Comparison of ENCODE assay signal across 1 cellular context in the genomic region with DNA sequence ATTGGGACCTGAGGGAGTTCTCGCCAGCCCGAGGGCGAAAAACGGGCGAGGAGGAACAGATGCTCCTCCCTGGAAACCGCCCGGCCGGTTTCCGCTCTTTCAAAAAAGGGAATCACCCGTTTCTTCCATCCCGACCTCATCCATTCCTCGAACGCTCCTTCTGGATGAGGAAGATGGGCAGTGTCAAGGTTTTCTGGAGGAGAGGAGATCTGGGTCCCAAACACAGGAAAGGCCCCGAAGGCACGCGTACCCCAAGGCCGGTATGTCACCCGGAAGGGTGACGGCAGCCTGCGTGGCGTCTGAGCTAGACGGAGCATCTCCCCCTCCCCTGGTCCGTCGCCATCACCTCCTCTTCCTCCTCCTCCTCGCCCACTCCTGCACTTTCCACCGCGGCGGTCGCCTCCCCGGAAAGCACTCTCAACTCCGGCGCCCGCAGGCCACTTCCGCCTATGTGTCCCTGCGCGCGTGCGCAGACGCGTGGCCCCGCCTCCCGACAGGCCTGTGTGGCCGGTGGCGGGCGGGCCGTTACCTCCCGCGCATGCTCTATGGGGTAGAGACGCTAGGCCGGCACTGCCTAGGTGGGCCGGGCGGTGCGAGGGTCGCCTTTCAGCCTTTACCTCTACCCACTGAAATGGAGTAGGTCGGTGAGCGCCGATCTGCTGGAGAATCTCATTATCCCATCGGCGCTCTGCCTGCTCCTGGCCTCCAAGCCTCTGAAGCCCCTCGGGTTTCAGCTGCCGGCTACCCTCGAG.
A peak's percentile ranks its signal among the peaks of the same experiment; 100 is the strongest.
TF ChIP-seq lines count a peak whose summit lies in the region.

A gene (minus strand): TSS at position 453 of the 752 bp plus-strand sequence.

TF ChIP-seq in HEK293, 187 proteins besides CTCF, POLR2A, EP300 and RAD21 (continued from another document):
- no peak for TF ChIP-seq MZF1 (tag by site-specific recombination; IDR thresholded peaks at IDR 0.05; ENCODE audit: borderline replicate concordance)
- peak; percentile 54; the same call in 1 of the 2 replicates for TF ChIP-seq YY2 (tag by site-specific recombination; IDR thresholded peaks at IDR 0.05)
- peak; percentile 45 for TF ChIP-seq GLIS2 (tag by site-specific recombination; IDR thresholded peaks at IDR 0.05)
- TF ChIP-seq SCRT1 (tag by site-specific recombination; IDR thresholded peaks at IDR 0.05; ENCODE audit: borderline replicate concordance) = no peak
- TF ChIP-seq ZNF423 (tag by site-specific recombination; IDR thresholded peaks at IDR 0.05) = no peak
- TF ChIP-seq GLIS1 (tag by site-specific recombination; IDR thresholded peaks at IDR 0.05) = no peak
- peak; percentile 55; the same call in 1 of the 2 replicates for TF ChIP-seq ZNF501 (tag by site-specific recombination; IDR thresholded peaks at IDR 0.05)
- TF ChIP-seq PRDM1 (tag by site-specific recombination; IDR thresholded peaks at IDR 0.05) = peak; percentile 73
- TF ChIP-seq ZNF510 (tag by site-specific recombination; IDR thresholded peaks at IDR 0.05; ENCODE audit: insufficient replicate concordance) = no peak
- TF ChIP-seq ZNF837 (tag by site-specific recombination; IDR thresholded peaks at IDR 0.05) = no peak
- no peak for TF ChIP-seq ZNF404 (tag by site-specific recombination; IDR thresholded peaks at IDR 0.05)
- peak; percentile 96 for TF ChIP-seq ZFHX2 (tag by site-specific recombination; conservative IDR thresholded peaks at IDR 0.05)
- no peak for TF ChIP-seq RBAK (tag by site-specific recombination; IDR thresholded peaks at IDR 0.05)
- no peak for TF ChIP-seq ZNF302 (tag by site-specific recombination; IDR thresholded peaks at IDR 0.05; ENCODE audit: low read depth)
- TF ChIP-seq ZBTB8A (tag by site-specific recombination; IDR thresholded peaks at IDR 0.05) = peak; percentile 77
- TF ChIP-seq ZEB2 (tag by site-specific recombination; IDR thresholded peaks at IDR 0.05) = peak; percentile 57
- no peak for TF ChIP-seq KLF1 (tag by site-specific recombination; IDR thresholded peaks at IDR 0.05)
- TF ChIP-seq, protein P1, sequence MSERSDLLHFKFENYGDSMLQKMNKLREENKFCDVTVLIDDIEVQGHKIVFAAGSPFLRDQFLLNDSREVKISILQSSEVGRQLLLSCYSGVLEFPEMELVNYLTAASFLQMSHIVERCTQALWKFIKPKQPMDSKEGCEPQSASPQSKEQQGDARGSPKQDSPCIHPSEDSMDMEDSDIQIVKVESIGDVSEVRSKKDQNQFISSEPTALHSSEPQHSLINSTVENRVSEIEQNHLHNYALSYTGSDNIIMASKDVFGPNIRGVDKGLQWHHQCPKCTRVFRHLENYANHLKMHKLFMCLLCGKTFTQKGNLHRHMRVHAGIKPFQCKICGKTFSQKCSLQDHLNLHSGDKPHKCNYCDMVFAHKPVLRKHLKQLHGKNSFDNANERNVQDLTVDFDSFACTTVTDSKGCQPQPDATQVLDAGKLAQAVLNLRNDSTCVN (tag by site-specific recombination; optimal IDR thresholded peaks at IDR 0.05) = peak; percentile 64
- no peak for TF ChIP-seq ZNF514 (tag by site-specific recombination; IDR thresholded peaks at IDR 0.05)
- TF ChIP-seq ZIC2 (tag by site-specific recombination; IDR thresholded peaks at IDR 0.05) = no peak
- TF ChIP-seq, protein P2, sequence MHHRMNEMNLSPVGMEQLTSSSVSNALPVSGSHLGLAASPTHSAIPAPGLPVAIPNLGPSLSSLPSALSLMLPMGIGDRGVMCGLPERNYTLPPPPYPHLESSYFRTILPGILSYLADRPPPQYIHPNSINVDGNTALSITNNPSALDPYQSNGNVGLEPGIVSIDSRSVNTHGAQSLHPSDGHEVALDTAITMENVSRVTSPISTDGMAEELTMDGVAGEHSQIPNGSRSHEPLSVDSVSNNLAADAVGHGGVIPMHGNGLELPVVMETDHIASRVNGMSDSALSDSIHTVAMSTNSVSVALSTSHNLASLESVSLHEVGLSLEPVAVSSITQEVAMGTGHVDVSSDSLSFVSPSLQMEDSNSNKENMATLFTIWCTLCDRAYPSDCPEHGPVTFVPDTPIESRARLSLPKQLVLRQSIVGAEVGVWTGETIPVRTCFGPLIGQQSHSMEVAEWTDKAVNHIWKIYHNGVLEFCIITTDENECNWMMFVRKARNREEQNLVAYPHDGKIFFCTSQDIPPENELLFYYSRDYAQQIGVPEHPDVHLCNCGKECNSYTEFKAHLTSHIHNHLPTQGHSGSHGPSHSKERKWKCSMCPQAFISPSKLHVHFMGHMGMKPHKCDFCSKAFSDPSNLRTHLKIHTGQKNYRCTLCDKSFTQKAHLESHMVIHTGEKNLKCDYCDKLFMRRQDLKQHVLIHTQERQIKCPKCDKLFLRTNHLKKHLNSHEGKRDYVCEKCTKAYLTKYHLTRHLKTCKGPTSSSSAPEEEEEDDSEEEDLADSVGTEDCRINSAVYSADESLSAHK (tag by site-specific recombination; IDR thresholded peaks at IDR 0.05) = peak; percentile 88
- TF ChIP-seq, protein P3, sequence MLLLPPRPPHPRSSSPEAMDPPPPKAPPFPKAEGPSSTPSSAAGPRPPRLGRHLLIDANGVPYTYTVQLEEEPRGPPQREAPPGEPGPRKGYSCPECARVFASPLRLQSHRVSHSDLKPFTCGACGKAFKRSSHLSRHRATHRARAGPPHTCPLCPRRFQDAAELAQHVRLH (tag by site-specific recombination; IDR thresholded peaks at IDR 0.05) = no peak
- no peak for TF ChIP-seq ZNF664 (tag by site-specific recombination; IDR thresholded peaks at IDR 0.05)
- no peak for TF ChIP-seq ZNF175 (tag by site-specific recombination; IDR thresholded peaks at IDR 0.05)
- TF ChIP-seq, protein P4, sequence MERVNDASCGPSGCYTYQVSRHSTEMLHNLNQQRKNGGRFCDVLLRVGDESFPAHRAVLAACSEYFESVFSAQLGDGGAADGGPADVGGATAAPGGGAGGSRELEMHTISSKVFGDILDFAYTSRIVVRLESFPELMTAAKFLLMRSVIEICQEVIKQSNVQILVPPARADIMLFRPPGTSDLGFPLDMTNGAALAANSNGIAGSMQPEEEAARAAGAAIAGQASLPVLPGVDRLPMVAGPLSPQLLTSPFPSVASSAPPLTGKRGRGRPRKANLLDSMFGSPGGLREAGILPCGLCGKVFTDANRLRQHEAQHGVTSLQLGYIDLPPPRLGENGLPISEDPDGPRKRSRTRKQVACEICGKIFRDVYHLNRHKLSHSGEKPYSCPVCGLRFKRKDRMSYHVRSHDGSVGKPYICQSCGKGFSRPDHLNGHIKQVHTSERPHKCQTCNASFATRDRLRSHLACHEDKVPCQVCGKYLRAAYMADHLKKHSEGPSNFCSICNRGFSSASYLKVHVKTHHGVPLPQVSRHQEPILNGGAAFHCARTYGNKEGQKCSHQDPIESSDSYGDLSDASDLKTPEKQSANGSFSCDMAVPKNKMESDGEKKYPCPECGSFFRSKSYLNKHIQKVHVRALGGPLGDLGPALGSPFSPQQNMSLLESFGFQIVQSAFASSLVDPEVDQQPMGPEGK (tag by site-specific recombination; IDR thresholded peaks at IDR 0.05) = peak; percentile 51; the same call in 1 of the 2 replicates
- TF ChIP-seq ZNF223 (tag by site-specific recombination; IDR thresholded peaks at IDR 0.05) = no peak
- no peak for TF ChIP-seq ZBTB1 (tag by site-specific recombination; IDR thresholded peaks at IDR 0.05)
- no peak for TF ChIP-seq ZBTB7A (tag by site-specific recombination; IDR thresholded peaks at IDR 0.05; ENCODE audit: low read depth)
- no peak for TF ChIP-seq ZNF155 (tag by site-specific recombination; IDR thresholded peaks at IDR 0.05)
- TF ChIP-seq, protein P5, sequence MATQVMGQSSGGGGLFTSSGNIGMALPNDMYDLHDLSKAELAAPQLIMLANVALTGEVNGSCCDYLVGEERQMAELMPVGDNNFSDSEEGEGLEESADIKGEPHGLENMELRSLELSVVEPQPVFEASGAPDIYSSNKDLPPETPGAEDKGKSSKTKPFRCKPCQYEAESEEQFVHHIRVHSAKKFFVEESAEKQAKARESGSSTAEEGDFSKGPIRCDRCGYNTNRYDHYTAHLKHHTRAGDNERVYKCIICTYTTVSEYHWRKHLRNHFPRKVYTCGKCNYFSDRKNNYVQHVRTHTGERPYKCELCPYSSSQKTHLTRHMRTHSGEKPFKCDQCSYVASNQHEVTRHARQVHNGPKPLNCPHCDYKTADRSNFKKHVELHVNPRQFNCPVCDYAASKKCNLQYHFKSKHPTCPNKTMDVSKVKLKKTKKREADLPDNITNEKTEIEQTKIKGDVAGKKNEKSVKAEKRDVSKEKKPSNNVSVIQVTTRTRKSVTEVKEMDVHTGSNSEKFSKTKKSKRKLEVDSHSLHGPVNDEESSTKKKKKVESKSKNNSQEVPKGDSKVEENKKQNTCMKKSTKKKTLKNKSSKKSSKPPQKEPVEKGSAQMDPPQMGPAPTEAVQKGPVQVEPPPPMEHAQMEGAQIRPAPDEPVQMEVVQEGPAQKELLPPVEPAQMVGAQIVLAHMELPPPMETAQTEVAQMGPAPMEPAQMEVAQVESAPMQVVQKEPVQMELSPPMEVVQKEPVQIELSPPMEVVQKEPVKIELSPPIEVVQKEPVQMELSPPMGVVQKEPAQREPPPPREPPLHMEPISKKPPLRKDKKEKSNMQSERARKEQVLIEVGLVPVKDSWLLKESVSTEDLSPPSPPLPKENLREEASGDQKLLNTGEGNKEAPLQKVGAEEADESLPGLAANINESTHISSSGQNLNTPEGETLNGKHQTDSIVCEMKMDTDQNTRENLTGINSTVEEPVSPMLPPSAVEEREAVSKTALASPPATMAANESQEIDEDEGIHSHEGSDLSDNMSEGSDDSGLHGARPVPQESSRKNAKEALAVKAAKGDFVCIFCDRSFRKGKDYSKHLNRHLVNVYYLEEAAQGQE (tag by site-specific recombination; IDR thresholded peaks at IDR 0.05) = peak; percentile 42; the same call in 1 of the 2 replicates
- peak; percentile 94 for TF ChIP-seq EGR2 (tag by site-specific recombination; IDR thresholded peaks at IDR 0.05; ENCODE audit: low read depth)
- TF ChIP-seq ZSCAN23 (tag by site-specific recombination; IDR thresholded peaks at IDR 0.05) = no peak
- TF ChIP-seq OVOL3 (tag by site-specific recombination; IDR thresholded peaks at IDR 0.05) = peak; percentile 57; the same call in 1 of the 2 replicates
- no peak for TF ChIP-seq BCL11A (tag by site-specific recombination; IDR thresholded peaks at IDR 0.05; ENCODE audit: low read depth)
- TF ChIP-seq ZFP37 (tag by site-specific recombination; IDR thresholded peaks at IDR 0.05) = no peak; the same call in 1 of the 2 replicates
- TF ChIP-seq, protein P6, sequence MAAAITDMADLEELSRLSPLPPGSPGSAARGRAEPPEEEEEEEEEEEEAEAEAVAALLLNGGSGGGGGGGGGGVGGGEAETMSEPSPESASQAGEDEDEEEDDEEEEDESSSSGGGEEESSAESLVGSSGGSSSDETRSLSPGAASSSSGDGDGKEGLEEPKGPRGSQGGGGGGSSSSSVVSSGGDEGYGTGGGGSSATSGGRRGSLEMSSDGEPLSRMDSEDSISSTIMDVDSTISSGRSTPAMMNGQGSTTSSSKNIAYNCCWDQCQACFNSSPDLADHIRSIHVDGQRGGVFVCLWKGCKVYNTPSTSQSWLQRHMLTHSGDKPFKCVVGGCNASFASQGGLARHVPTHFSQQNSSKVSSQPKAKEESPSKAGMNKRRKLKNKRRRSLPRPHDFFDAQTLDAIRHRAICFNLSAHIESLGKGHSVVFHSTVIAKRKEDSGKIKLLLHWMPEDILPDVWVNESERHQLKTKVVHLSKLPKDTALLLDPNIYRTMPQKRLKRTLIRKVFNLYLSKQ (tag by site-specific recombination; IDR thresholded peaks at IDR 0.05; ENCODE audit: borderline replicate concordance) = no peak
- TF ChIP-seq, protein P7, sequence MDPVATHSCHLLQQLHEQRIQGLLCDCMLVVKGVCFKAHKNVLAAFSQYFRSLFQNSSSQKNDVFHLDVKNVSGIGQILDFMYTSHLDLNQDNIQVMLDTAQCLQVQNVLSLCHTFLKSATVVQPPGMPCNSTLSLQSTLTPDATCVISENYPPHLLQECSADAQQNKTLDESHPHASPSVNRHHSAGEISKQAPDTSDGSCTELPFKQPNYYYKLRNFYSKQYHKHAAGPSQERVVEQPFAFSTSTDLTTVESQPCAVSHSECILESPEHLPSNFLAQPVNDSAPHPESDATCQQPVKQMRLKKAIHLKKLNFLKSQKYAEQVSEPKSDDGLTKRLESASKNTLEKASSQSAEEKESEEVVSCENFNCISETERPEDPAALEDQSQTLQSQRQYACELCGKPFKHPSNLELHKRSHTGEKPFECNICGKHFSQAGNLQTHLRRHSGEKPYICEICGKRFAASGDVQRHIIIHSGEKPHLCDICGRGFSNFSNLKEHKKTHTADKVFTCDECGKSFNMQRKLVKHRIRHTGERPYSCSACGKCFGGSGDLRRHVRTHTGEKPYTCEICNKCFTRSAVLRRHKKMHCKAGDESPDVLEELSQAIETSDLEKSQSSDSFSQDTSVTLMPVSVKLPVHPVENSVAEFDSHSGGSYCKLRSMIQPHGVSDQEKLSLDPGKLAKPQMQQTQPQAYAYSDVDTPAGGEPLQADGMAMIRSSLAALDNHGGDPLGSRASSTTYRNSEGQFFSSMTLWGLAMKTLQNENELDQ (tag by site-specific recombination; IDR thresholded peaks at IDR 0.05; ENCODE audit: low read depth) = no peak
- TF ChIP-seq ZNF560 (tag by site-specific recombination; IDR thresholded peaks at IDR 0.05; ENCODE audit: borderline replicate concordance) = no peak
- TF ChIP-seq, protein P8, sequence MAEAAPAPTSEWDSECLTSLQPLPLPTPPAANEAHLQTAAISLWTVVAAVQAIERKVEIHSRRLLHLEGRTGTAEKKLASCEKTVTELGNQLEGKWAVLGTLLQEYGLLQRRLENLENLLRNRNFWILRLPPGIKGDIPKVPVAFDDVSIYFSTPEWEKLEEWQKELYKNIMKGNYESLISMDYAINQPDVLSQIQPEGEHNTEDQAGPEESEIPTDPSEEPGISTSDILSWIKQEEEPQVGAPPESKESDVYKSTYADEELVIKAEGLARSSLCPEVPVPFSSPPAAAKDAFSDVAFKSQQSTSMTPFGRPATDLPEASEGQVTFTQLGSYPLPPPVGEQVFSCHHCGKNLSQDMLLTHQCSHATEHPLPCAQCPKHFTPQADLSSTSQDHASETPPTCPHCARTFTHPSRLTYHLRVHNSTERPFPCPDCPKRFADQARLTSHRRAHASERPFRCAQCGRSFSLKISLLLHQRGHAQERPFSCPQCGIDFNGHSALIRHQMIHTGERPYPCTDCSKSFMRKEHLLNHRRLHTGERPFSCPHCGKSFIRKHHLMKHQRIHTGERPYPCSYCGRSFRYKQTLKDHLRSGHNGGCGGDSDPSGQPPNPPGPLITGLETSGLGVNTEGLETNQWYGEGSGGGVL (tag by site-specific recombination; IDR thresholded peaks at IDR 0.05) = peak; percentile 72
- TF ChIP-seq ZNF274 (IDR thresholded peaks at IDR 0.05; ENCODE audit: low read length) = no peak
- no peak for TF ChIP-seq ZNF274 (tag by site-specific recombination; IDR thresholded peaks at IDR 0.05; ENCODE audit: borderline replicate concordance)
- 0 out of 2 replicates have a peak, but pooled peaks have one; percentile 34 for TF ChIP-seq ZNF24 (tag by site-specific recombination; IDR thresholded peaks at IDR 0.05)
- TF ChIP-seq ZNF629 (tag by site-specific recombination; IDR thresholded peaks at IDR 0.05) = no peak
- TF ChIP-seq ZFP41 (tag by site-specific recombination; IDR thresholded peaks at IDR 0.05; ENCODE audit: borderline replicate concordance) = no peak
- TF ChIP-seq BCL11B (tag by site-specific recombination; IDR thresholded peaks at IDR 0.05; ENCODE audit: low read depth) = no peak
- TF ChIP-seq, protein P9, sequence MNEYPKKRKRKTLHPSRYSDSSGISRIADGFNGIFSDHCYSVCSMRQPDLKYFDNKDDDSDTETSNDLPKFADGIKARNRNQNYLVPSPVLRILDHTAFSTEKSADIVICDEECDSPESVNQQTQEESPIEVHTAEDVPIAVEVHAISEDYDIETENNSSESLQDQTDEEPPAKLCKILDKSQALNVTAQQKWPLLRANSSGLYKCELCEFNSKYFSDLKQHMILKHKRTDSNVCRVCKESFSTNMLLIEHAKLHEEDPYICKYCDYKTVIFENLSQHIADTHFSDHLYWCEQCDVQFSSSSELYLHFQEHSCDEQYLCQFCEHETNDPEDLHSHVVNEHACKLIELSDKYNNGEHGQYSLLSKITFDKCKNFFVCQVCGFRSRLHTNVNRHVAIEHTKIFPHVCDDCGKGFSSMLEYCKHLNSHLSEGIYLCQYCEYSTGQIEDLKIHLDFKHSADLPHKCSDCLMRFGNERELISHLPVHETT (tag by site-specific recombination; IDR thresholded peaks at IDR 0.05) = no peak
